In the genomic region with DNA sequence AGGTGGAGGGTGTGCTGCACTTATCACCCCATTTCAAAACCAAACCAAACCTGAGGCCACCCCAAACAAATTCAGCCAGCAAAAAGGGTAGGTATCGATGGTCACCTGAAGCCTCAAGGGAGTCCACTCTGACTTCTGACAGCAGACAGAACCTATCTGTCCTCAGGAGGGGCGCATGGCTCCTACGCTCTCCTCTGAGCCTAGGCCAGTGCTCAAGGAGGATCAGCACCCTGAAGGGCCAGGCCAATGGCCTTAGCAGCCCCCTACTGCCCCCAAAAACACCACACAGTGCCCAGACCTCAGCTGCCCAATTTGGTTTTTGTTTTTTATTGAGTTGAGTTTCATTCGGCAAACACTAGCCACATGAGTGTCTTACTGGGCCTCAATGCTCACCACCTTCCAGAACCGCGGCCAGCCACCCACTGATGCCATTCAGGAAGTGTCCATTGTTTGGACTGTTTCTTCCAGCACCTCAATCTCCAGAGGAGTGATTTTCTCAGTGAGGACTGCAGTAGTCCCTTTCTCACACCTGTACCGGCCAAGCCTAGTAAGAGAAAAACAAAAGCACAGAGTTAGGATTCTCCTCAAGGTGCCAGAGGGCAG, we compare ENCODE assay signal across 22 cellular contexts.
A peak's percentile ranks its signal among the peaks of the same experiment; 100 is the strongest.
DNase-seq lines count a peak whose midpoint lies in the region; ATAC-seq lines count a peak whose summit lies in the region.
"Had no signal": no experiment of that assay in that cellular context is flagged by ENCODE, and none has a peak within 500 bp of the region (broad histone marks: within the 10 kb centered on the region; RNA-seq: fewer than 3 reads in every experiment).

No MANE protein-coding gene starts in this region.

- H3K9ac ChIP-seq in mesendoderm (ENCODE audit: low read length), result no peak overlapping the region
- H3K9ac ChIP-seq: parathyroid adenoma had no signal

- H3K36me3 ChIP-seq in mesendoderm (ENCODE audit: control insufficient read depth, insufficient read depth, low read length), result peaks cover 13% of the 10 kb centered on the region

- H4K5ac ChIP-seq in mesendoderm (ENCODE audit: low read length), result no peak overlapping the region

- H2AK5ac ChIP-seq in mesendoderm (ENCODE audit: low read length), result no peak overlapping the region

- ATAC-seq in stimulated activated effector memory CD8-positive, alpha-beta T cell treated with anti-CD3 and anti-CD28 coated beads, Interleukin-12 subunit alpha, Interleukin-12 subunit beta, amount 100 ng/mL, for 72 hours, result no peak
- no peak for ATAC-seq in GM21423 (IDR thresholded peaks at IDR 0.05; ENCODE audit: unreplicated experiment)

- H3K18ac ChIP-seq in mesendoderm (ENCODE audit: low read length), result no peak overlapping the region

- no peak overlapping the region for H3K4me3 ChIP-seq in mesendoderm (ENCODE audit: low read length)
- H3K4me3 ChIP-seq: ascending aorta, left ventricle myocardium inferior, skin epidermis, tibial nerve had no signal

- peak overlapping the region; percentile 76 for H3K27ac Mint-ChIP-seq in activated T-cell treated with anti-CD3 and anti-CD28 coated beads, Interleukin-2, amount 50 U/mL, for 24 hours
- H3K27ac Mint-ChIP-seq in activated naive CD8-positive, alpha-beta T cell treated with anti-CD3 and anti-CD28 coated beads for 36 hours, result peak overlapping the region; percentile 61
- H3K27ac Mint-ChIP-seq in stimulated activated effector memory CD8-positive, alpha-beta T cell treated with anti-CD3 and anti-CD28 coated beads, Interleukin-12 subunit alpha, Interleukin-12 subunit beta, amount 100 ng/mL, for 72 hours, result peak overlapping the region; percentile 73

- H3K4ac ChIP-seq in mesendoderm (ENCODE audit: low read depth, low read length), result no peak overlapping the region

- no peak overlapping the region for H3K56ac ChIP-seq in mesendoderm (ENCODE audit: low read length)

- H3K27me3 ChIP-seq in mesendoderm (ENCODE audit: insufficient read depth, low read length, poor library complexity), result no peaks in the 10 kb centered on the region
- H3K27me3 ChIP-seq: ascending aorta, tibial nerve had no signal

- no peak overlapping the region for H3K23ac ChIP-seq in mesendoderm (ENCODE audit: low read length)

- no peaks in the 10 kb centered on the region for H3K27me3 Mint-ChIP-seq in activated T-cell treated with anti-CD3 and anti-CD28 coated beads, Interleukin-2, amount 50 U/mL, for 24 hours
- no peaks in the 10 kb centered on the region for H3K27me3 Mint-ChIP-seq in activated naive CD8-positive, alpha-beta T cell treated with anti-CD3 and anti-CD28 coated beads for 36 hours

- H3K79me1 ChIP-seq in mesendoderm (ENCODE audit: low read length), result peaks cover 19% of the 10 kb centered on the region

- H3K4me1 Mint-ChIP-seq in activated T-cell treated with anti-CD3 and anti-CD28 coated beads, Interleukin-2, amount 50 U/mL, for 24 hours (ENCODE audit: low read depth), result peaks cover 14% of the 10 kb centered on the region
- peaks cover 15% of the 10 kb centered on the region for H3K4me1 Mint-ChIP-seq in activated naive CD8-positive, alpha-beta T cell treated with anti-CD3 and anti-CD28 coated beads for 36 hours
- H3K4me1 Mint-ChIP-seq in stimulated activated effector memory CD8-positive, alpha-beta T cell treated with anti-CD3 and anti-CD28 coated beads, Interleukin-12 subunit alpha, Interleukin-12 subunit beta, amount 100 ng/mL, for 72 hours, result peaks cover 26% of the 10 kb centered on the region

- no peak overlapping the region for H3K27ac ChIP-seq in mesendoderm (ENCODE audit: low read depth, low read length)
- H3K27ac ChIP-seq: ascending aorta, left ventricle myocardium inferior, parathyroid adenoma had no signal

- no peaks in the 10 kb centered on the region for H3K9me3 Mint-ChIP-seq in activated T-cell treated with anti-CD3 and anti-CD28 coated beads, Interleukin-2, amount 50 U/mL, for 24 hours
- no peaks in the 10 kb centered on the region for H3K9me3 Mint-ChIP-seq in activated naive CD8-positive, alpha-beta T cell treated with anti-CD3 and anti-CD28 coated beads for 36 hours
- no peaks in the 10 kb centered on the region for H3K9me3 Mint-ChIP-seq in stimulated activated effector memory CD8-positive, alpha-beta T cell treated with anti-CD3 and anti-CD28 coated beads, Interleukin-12 subunit alpha, Interleukin-12 subunit beta, amount 100 ng/mL, for 72 hours

- no peak overlapping the region for H2BK15ac ChIP-seq in mesendoderm (replicated peaks; ENCODE audit: low read depth)

- no peak for DNase-seq in activated T-cell treated with anti-CD3 and anti-CD28 coated beads, Interleukin-2, amount 50 U/mL, for 24 hours
- DNase-seq in activated T-cell treated with anti-CD3 and anti-CD28 coated beads for 4 hours, result no peak
- no peak for DNase-seq in activated naive CD8-positive, alpha-beta T cell treated with anti-CD3 and anti-CD28 coated beads for 36 hours
- peak; percentile 37 for DNase-seq in islet precursor cell
- DNase-seq in stimulated activated effector memory CD8-positive, alpha-beta T cell treated with anti-CD3 and anti-CD28 coated beads, Interleukin-12 subunit alpha, Interleukin-12 subunit beta, amount 100 ng/mL, for 72 hours (ENCODE audit: low spot score in 2 of 2), result no peak
- DNase-seq in NCI-H748 treated with DMSO at 0.1 percent for 48 hours (lab: John Stamatoyannopoulos, UW), result no peak
- DNase-seq in mesendoderm, result no peak
- DNase-seq: 8988T; activated CD4-positive, alpha-beta T cell treated with anti-CD3 and anti-CD28 coated beads for 48 hours; activated naive CD4-positive, alpha-beta T cell treated with Interleukin-2 at 50 U/mL for 16 hours; cortex of kidney; DMS 273 treated with DMSO at 0.1 percent for 48 hours; GF-D8; left ventricle myocardium inferior; NCI-H1694 treated with DMSO at 0.1 percent for 48 hours; NCI-H345; stimulated activated CD8-positive, alpha-beta memory T cell treated with anti-CD3 and anti-CD28 coated beads, Interleukin-4, amount 100 ng/mL, for 48 hours had no signal

- peaks cover 16% of the 10 kb centered on the region for H3K79me2 ChIP-seq in mesendoderm (ENCODE audit: control insufficient read depth, insufficient read depth, low read length)
- H3K79me2 ChIP-seq: parathyroid adenoma had no signal

- peaks cover 91% of the 10 kb centered on the region for H3K36me3 Mint-ChIP-seq in activated T-cell treated with anti-CD3 and anti-CD28 coated beads, Interleukin-2, amount 50 U/mL, for 24 hours (ENCODE audit: low read depth)
- H3K36me3 Mint-ChIP-seq in activated naive CD8-positive, alpha-beta T cell treated with anti-CD3 and anti-CD28 coated beads for 36 hours, result peaks cover 13% of the 10 kb centered on the region
- H3K36me3 Mint-ChIP-seq in stimulated activated effector memory CD8-positive, alpha-beta T cell treated with anti-CD3 and anti-CD28 coated beads, Interleukin-12 subunit alpha, Interleukin-12 subunit beta, amount 100 ng/mL, for 72 hours, result peaks cover 79% of the 10 kb centered on the region

- H3K4me3 Mint-ChIP-seq in activated T-cell treated with anti-CD3 and anti-CD28 coated beads, Interleukin-2, amount 50 U/mL, for 24 hours, result no peak overlapping the region
- H3K4me3 Mint-ChIP-seq in activated naive CD8-positive, alpha-beta T cell treated with anti-CD3 and anti-CD28 coated beads for 36 hours, result no peak overlapping the region
- no peak overlapping the region for H3K4me3 Mint-ChIP-seq in stimulated activated effector memory CD8-positive, alpha-beta T cell treated with anti-CD3 and anti-CD28 coated beads, Interleukin-12 subunit alpha, Interleukin-12 subunit beta, amount 100 ng/mL, for 72 hours

- H3K4me2 ChIP-seq in mesendoderm (ENCODE audit: low read length), result no peak overlapping the region

- WGBS in mesendoderm (ENCODE audit: extremely low coverage, insufficient coverage, low lambda C conversion rate), result no CpG with 5 or more reads among the region's 7 CpGs

- H4K8ac ChIP-seq in mesendoderm (ENCODE audit: low read depth, low read length), result no peak overlapping the region

- no peak overlapping the region for H2BK5ac ChIP-seq in mesendoderm (ENCODE audit: low read length)

- H2BK120ac ChIP-seq in mesendoderm (ENCODE audit: low read depth, low read length), result no peak overlapping the region

- H3K4me1 ChIP-seq in mesendoderm (ENCODE audit: control insufficient read depth, low read depth, low read length), result no peaks in the 10 kb centered on the region
- H3K4me1 ChIP-seq: ascending aorta, parathyroid adenoma had no signal
